ENCODE assay signal across 1 cellular context in the genomic region with DNA sequence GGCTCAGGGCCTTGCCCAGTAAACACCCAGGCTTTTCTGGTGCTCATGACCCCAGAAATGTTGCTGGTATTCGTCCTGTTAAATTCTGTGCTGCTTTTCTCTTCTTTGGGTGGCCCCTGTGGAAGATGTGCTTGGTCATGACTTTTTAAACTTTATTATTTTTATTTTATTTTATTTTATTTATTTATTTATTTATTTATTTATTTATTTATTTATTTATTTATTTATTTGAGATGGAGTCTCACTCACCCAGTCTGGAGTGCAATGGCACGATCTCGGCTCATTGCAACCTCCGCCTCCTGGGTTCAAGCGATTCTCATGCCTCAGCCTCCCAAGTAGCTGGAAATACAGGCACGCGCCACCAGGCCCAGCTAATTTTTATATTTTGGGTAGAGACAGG.
TF ChIP-seq lines count a peak whose summit lies in the region.

No MANE protein-coding gene starts in this region.

TF ChIP-seq in HEK293, 187 proteins besides CTCF, POLR2A, EP300 and RAD21 (continued from another document):
- TF ChIP-seq ZNF629 (tag by site-specific recombination; IDR thresholded peaks at IDR 0.05) (0 out of 2 replicates have a peak, but pooled peaks have one; percentile 17), ZBTB11 (tag by site-specific recombination; conservative IDR thresholded peaks at IDR 0.05; ENCODE audit: low read depth) (peak; percentile 81), ZNF623 (tag by site-specific recombination; IDR thresholded peaks at IDR 0.05) (peak; percentile 72), ZFP3 (tag by site-specific recombination; IDR thresholded peaks at IDR 0.05; ENCODE audit: low read depth) (0 out of 2 replicates have a peak, but pooled peaks have one; percentile 33), REST (tag by site-specific recombination; IDR thresholded peaks at IDR 0.05) (peak; percentile 68; the same call in 1 of the 2 replicates), ZNF654 (tag by site-specific recombination; IDR thresholded peaks at IDR 0.05; ENCODE audit: low read depth) (peak; percentile 26; the same call in 1 of the 2 replicates), ZNF121 (tag by site-specific recombination; IDR thresholded peaks at IDR 0.05) (peak; percentile 35; the same call in 1 of the 2 replicates), ZNF555 (tag by site-specific recombination; conservative IDR thresholded peaks at IDR 0.05) (peak; percentile 72), ZNF394 (tag by site-specific recombination; IDR thresholded peaks at IDR 0.05; ENCODE audit: borderline replicate concordance) (peak; percentile 94), ZFP37 (tag by site-specific recombination; IDR thresholded peaks at IDR 0.05) (0 out of 2 replicates have a peak, but pooled peaks have one; percentile 24), ZNF433 (tag by site-specific recombination; IDR thresholded peaks at IDR 0.05; ENCODE audit: low read depth) (peak; percentile 61; the same call in 1 of the 2 replicates), ZNF19 (tag by site-specific recombination; IDR thresholded peaks at IDR 0.05; ENCODE audit: low read depth) (0 out of 2 replicates have a peak, but pooled peaks have one; percentile 12), ZNF140 (tag by site-specific recombination; IDR thresholded peaks at IDR 0.05) (peak; percentile 70; the same call in 1 of the 2 replicates), ZNF664 (tag by site-specific recombination; IDR thresholded peaks at IDR 0.05) (peak; percentile 64; the same call in 1 of the 2 replicates), ZBTB8A (tag by site-specific recombination; IDR thresholded peaks at IDR 0.05) (peak; percentile 76), ZXDB (tag by site-specific recombination; IDR thresholded peaks at IDR 0.05) (peak; percentile 64), ZNF518A (tag by site-specific recombination; conservative IDR thresholded peaks at IDR 0.05; ENCODE audit: low read depth) (peak; percentile 91), ZNF501 (tag by site-specific recombination; IDR thresholded peaks at IDR 0.05) (peak; percentile 47; the same call in 1 of the 2 replicates), ZNF266 (tag by site-specific recombination; IDR thresholded peaks at IDR 0.05; ENCODE audit: low read depth) (peak; percentile 47; the same call in 1 of the 2 replicates)
TF ChIP-seq in HEK293: peak in this region for 22; not testable (repeated sequence) for 165.
